ENCODE assay signal across 9 cellular contexts in the genomic region with DNA sequence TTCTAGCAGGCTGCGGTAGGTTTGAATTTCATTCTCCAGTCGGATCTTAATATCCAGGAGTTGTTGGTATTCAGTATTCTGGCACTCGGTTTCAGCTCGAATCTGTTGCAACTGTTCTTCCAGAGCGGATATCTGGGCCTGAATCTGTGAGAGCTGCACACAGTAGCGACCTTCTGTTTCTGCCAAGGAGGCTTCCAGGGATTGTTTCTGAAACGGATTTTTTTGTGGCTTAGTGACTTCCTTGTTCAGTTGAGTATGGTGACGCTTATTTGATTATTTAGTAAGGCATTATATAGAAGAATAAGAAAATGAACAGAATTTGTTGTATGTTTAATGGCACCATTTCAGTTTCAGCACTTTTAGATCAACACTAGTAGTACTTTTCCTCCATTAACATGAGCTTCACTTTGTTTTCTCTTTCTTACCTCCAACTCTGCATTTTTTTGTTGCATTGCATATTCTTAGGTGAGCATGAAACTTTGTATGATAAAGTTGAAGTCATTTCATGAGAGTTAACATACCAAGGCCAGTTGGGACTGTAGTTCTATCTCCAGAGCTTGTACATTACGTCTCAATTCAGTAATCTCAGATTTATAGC. TPM values are rescaled to one million over a fixed set of nuclear protein-coding genes. Genes with fewer than 3 reads are reported as not detected.
DNase-seq lines count a peak whose midpoint lies in the region; ATAC-seq, FAIRE-seq and TF ChIP-seq lines count a peak whose summit lies in the region.
"Had no signal": no experiment of that assay in that cellular context is flagged by ENCODE, and none has a peak within 500 bp of the region (broad histone marks: within the 10 kb centered on the region; RNA-seq: fewer than 3 reads in every experiment).

No MANE protein-coding gene starts in this region.

- H3K4me1 Mint-ChIP-seq in activated B cell treated with CpG ODN at 0.5 μM for 24 hours (peaks cover 16% of the 10 kb centered on the region), progenitor cell of endocrine pancreas (ENCODE audit: low read depth) (peaks cover 1% of the 10 kb centered on the region)

- no peak for FAIRE-seq in frontal cortex (lab: Jason Lieb, UNC)
- FAIRE-seq: G401.6 had no signal

- ATAC-seq in activated B cell treated with CpG ODN at 0.5 μM for 24 hours (ENCODE audit: low read depth) (no peak), HG03095 (IDR thresholded peaks at IDR 0.05; ENCODE audit: unreplicated experiment) (no peak)

- H3K27ac Mint-ChIP-seq in activated B cell treated with CpG ODN at 0.5 μM for 24 hours = peak overlapping the region; percentile 53
- H3K27ac Mint-ChIP-seq in progenitor cell of endocrine pancreas = peak overlapping the region; percentile 90

- H3K9me3 Mint-ChIP-seq in activated B cell treated with CpG ODN at 0.5 μM for 24 hours = peaks cover 6% of the 10 kb centered on the region
- H3K9me3 Mint-ChIP-seq in progenitor cell of endocrine pancreas (ENCODE audit: low read depth) = no peaks in the 10 kb centered on the region

- CTCF ChIA-PET in activated B cell treated with CpG ODN at 0.5 μM for 24 hours (lab: Charles Lee) = interaction anchor here (0.7 to 1.5 kb wide), 3 partner anchors 829 to 848 kb away, joined by 3 to 5 read pairs (median 3); no protein-coding TSS in a partner anchor

- POLR2A ChIA-PET in activated B cell treated with CpG ODN at 0.5 μM for 24 hours (lab: Charles Lee) = interaction anchor here (0.8 to 3.5 kb wide), 6 partner anchors 40 to 869 kb away, joined by 3 to 25 read pairs (median 4); partner anchors contain the start of genes EIF1 and SMARCE1

- DNase-seq in NCI-H2227 (lab: John Stamatoyannopoulos, UW; ENCODE audit: unreplicated experiment) (peak; percentile 35), NCI-H2227 treated with DMSO at 0.1 percent for 48 hours (lab: John Stamatoyannopoulos, UW) (no peak), activated B cell treated with CpG ODN at 0.5 μM for 24 hours (no peak), frontal cortex (ENCODE audit: low spot score in 2 of 2) (peak; percentile 14 to 18), progenitor cell of endocrine pancreas (ENCODE audit: low spot score, unreplicated experiment) (no peak), GM19240 (ENCODE audit: insufficient read length, low spot score) (no peak)
- DNase-seq in activated effector memory CD4-positive, alpha-beta T cell treated with Interleukin-2 at 50 U/mL for 16 hours = no peak

- H3K27me3 Mint-ChIP-seq in activated B cell treated with CpG ODN at 0.5 μM for 24 hours (peaks cover 7% of the 10 kb centered on the region), progenitor cell of endocrine pancreas (peaks cover 15% of the 10 kb centered on the region)

- H3K4me3 Mint-ChIP-seq in activated B cell treated with CpG ODN at 0.5 μM for 24 hours (peak overlapping the region; percentile 77), progenitor cell of endocrine pancreas (ENCODE audit: low read depth) (peak overlapping the region; percentile 81)

- TF ChIP-seq CTCF in activated B cell treated with CpG ODN at 0.5 μM for 24 hours (IDR thresholded peaks at IDR 0.05) (no peak), progenitor cell of endocrine pancreas (IDR thresholded peaks at IDR 0.05; ENCODE audit: unreplicated experiment) (no peak)

- H3K36me3 Mint-ChIP-seq in activated B cell treated with CpG ODN at 0.5 μM for 24 hours (ENCODE audit: low read depth) = peaks cover 33% of the 10 kb centered on the region
- peaks cover 14% of the 10 kb centered on the region for H3K36me3 Mint-ChIP-seq in progenitor cell of endocrine pancreas (ENCODE audit: insufficient read depth)

- intact Hi-C loops in activated B cell treated with CpG ODN at 0.5 μM for 24 hours (cut with micrococcal nuclease) = loop anchor here (1.0 to 10.0 kb wide), 4 partner anchors 171 to 848 kb away; partner anchors contain the start of gene TOP2A

RNA-seq across cellular contexts. Expression of gene KRT10, which starts 2.8 kb away (rescaled TPM):
- total RNA-seq in activated B cell treated with CpG ODN at 0.5 μM for 24 hours = 40.7 and 46.7 TPM in 2 replicates
- 2.4 TPM for total RNA-seq in frontal cortex
- total RNA-seq in progenitor cell of endocrine pancreas = 33.1 and 37.5 TPM in 2 replicates

RNA-seq across cellular contexts. Expression of gene KRT28, which starts 19.9 kb away (rescaled TPM):
- total RNA-seq in activated B cell treated with CpG ODN at 0.5 μM for 24 hours (not detected in 2 replicates), frontal cortex (not detected), progenitor cell of endocrine pancreas (not detected in 2 replicates)

RNA-seq across cellular contexts. Expression of gene KRT27, which starts 37.3 kb away (rescaled TPM):
- total RNA-seq in activated B cell treated with CpG ODN at 0.5 μM for 24 hours = not detected in 2 replicates
- not detected for total RNA-seq in frontal cortex
- not detected in 2 replicates for total RNA-seq in progenitor cell of endocrine pancreas

RNA-seq across cellular contexts. Expression of gene KRT12, which starts 47.4 kb away (rescaled TPM):
- not detected in 2 replicates for total RNA-seq in activated B cell treated with CpG ODN at 0.5 μM for 24 hours
- total RNA-seq in frontal cortex = not detected
- not detected in 2 replicates for total RNA-seq in progenitor cell of endocrine pancreas

RNA-seq across cellular contexts. Expression of gene KRT26, which starts 47.6 kb away (rescaled TPM):
- total RNA-seq in activated B cell treated with CpG ODN at 0.5 μM for 24 hours (not detected in 2 replicates), frontal cortex (not detected), progenitor cell of endocrine pancreas (not detected in 2 replicates)

Comparison
In these comparisons a context has a peak if more than half of its experiments do, and no peak if none do; other contexts are left out.
1. DNase-seq: peak in NCI-H2227 (single experiment) and frontal cortex (2 of 2); none in NCI-H2227 treated with DMSO at 0.1 percent for 48 hours (single experiment), activated B cell treated with CpG ODN at 0.5 μM for 24 hours (single experiment), progenitor cell of endocrine pancreas (single experiment), GM19240 (single experiment) and activated effector memory CD4-positive, alpha-beta T cell treated with Interleukin-2 at 50 U/mL for 16 hours (single experiment).